ENCODE assay signal across 12 cellular contexts in genomic region chr1:42950146-42950480, GRCh38. TPM values are rescaled to one million over a fixed set of nuclear protein-coding genes. Genes with fewer than 3 reads are reported as not detected.
DNase-seq lines count a peak whose midpoint lies in the region; FAIRE-seq and TF ChIP-seq lines count a peak whose summit lies in the region.
"Had no signal": no experiment of that assay in that cellular context is flagged by ENCODE, and none has a peak within 500 bp of the region (broad histone marks: within the 10 kb centered on the region; RNA-seq: fewer than 3 reads in every experiment).

No MANE protein-coding gene starts in this region.

- intact Hi-C loops in OCI-LY7 (cut with micrococcal nuclease; ENCODE audit: unreplicated experiment), result loop anchor here (5.0 kb wide), 1 partner anchor 702 kb away; the partner anchor contains the start of gene KDM4A
- intact Hi-C loops in mammary epithelial cell (cut with micrococcal nuclease), result no loop called here

- TF ChIP-seq POLR2A in GM12891 (IDR thresholded peaks at IDR 0.05; ENCODE audit: low read depth, low read length), result no peak

- WGBS in mammary epithelial cell (ENCODE audit: low coverage, missing lambda C conversion rate), result 3% methylated on average over 5 of the region's 5 CpGs

- CTCF ChIA-PET in CD8-positive, alpha-beta memory T cell (lab: Charles Lee), result interaction anchor here (1.3 to 2.1 kb wide), 4 partner anchors 8 to 27 kb away, joined by 3 to 5 read pairs (median 4); no protein-coding TSS in a partner anchor
- CTCF ChIA-PET in OCI-LY7 (lab: Charles Lee; ENCODE audit: unreplicated experiment), result no interaction called here
- CTCF ChIA-PET in mammary epithelial cell (lab: Charles Lee; ENCODE audit: low non-redundant PET), result interaction anchor here (0.7 kb wide), 1 partner anchor 51 kb away, joined by 4 read pairs; no protein-coding TSS in a partner anchor

- H3K36me3 ChIP-seq in CD8-positive, alpha-beta memory T cell (ENCODE audit: insufficient read depth, low read length), result no peaks in the 10 kb centered on the region
- H3K36me3 ChIP-seq in OCI-LY7 (ENCODE audit: insufficient read depth, low read length) (peaks cover 83% of the 10 kb centered on the region), mammary epithelial cell (ENCODE audit: insufficient read depth, low read length) (peaks cover 32% of the 10 kb centered on the region)

- POLR2A ChIA-PET in CD8-positive, alpha-beta memory T cell (lab: Charles Lee), result interaction anchor here (1.9 kb wide), 1 partner anchor 18 kb away, joined by 7 read pairs; no protein-coding TSS in a partner anchor
- POLR2A ChIA-PET in OCI-LY7 (lab: Charles Lee), result interaction anchor here (1.1 to 3.8 kb wide), 5 partner anchors 7 to 487 kb away, joined by 3 to 24 read pairs (median 4); partner anchors contain the start of gene CCDC30

- no peak overlapping the region for H2AFZ ChIP-seq in OCI-LY7 (ENCODE audit: low read length)
- no peak overlapping the region for H2AFZ ChIP-seq in mammary epithelial cell (ENCODE audit: low read depth, low read length)

- BruUV-seq in OCI-LY7 (replicated peaks; lab: Mats Ljungman, UMichigan) (no TSS peak), mammary epithelial cell (replicated peaks; lab: Mats Ljungman, UMichigan) (no TSS peak)

- TF ChIP-seq CTCF in OCI-LY7 (conservative IDR thresholded peaks at IDR 0.05; ENCODE audit: low read length) (no peak), mammary epithelial cell (conservative IDR thresholded peaks at IDR 0.05 in 1 of 2, IDR thresholded peaks at IDR 0.05 in 1 of 2; ENCODE audit: extremely low read depth in 1 of 2, insufficient read depth in 1 of 2, low read depth in 1 of 2, low read length in 2 of 2) (no peak), nephron (IDR thresholded peaks at IDR 0.05; ENCODE audit: unreplicated experiment in 3 of 3) (no peak)

- no peak overlapping the region for H3K4me3 ChIP-seq in CD8-positive, alpha-beta memory T cell (ENCODE audit: low read length)
- H3K4me3 ChIP-seq in OCI-LY7 (ENCODE audit: low read depth, low read length, poor library complexity, severe bottlenecking) (peak overlapping the region; percentile 42), mammary epithelial cell (replicated peaks in 1 of 3; ENCODE audit: insufficient read depth in 1 of 3, low read depth in 2 of 3, low read length in 3 of 3) (peak overlapping the region in 1 of 3 experiments; percentile 4)
- H3K4me3 ChIP-seq: heart right ventricle had no signal

- H3K4me2 ChIP-seq in OCI-LY7 (ENCODE audit: low read length), result peak overlapping the region; percentile 92
- peak overlapping the region; percentile 73 for H3K4me2 ChIP-seq in mammary epithelial cell (ENCODE audit: insufficient read depth, low read depth, low read length)
- H3K4me2 ChIP-seq: KMS-11 had no signal

- H3K9me2 ChIP-seq in OCI-LY7 (ENCODE audit: insufficient read depth, low read length), result no peaks in the 10 kb centered on the region

- H3K27me3 Mint-ChIP-seq in CD8-positive, alpha-beta memory T cell, result peaks cover 0 to 1% of the 10 kb centered on the region in 2 donors
- no peaks in the 10 kb centered on the region for H3K27me3 Mint-ChIP-seq in nephron (ENCODE audit: low read depth)

- H3K27ac Mint-ChIP-seq in CD8-positive, alpha-beta memory T cell, result peak overlapping the region in 5 of 8 donors; percentile 48 to 80 (median 63)
- H3K27ac Mint-ChIP-seq in nephron, result peak overlapping the region in 2 of 3 experiments; percentile 58 to 81

- peaks cover 87 to 99% (median 95%) of the 10 kb centered on the region in 3 donors for H3K4me1 Mint-ChIP-seq in CD8-positive, alpha-beta memory T cell
- peaks cover 43% of the 10 kb centered on the region for H3K4me1 Mint-ChIP-seq in nephron

- peak overlapping the region in 6 of 7 donors; percentile 15 to 81 (median 24) for H3K4me3 Mint-ChIP-seq in CD8-positive, alpha-beta memory T cell
- H3K4me3 Mint-ChIP-seq in nephron, result no peak overlapping the region

- no peaks in the 10 kb centered on the region for H3K27me3 ChIP-seq in CD8-positive, alpha-beta memory T cell (ENCODE audit: insufficient read depth, low read length, poor library complexity, severe bottlenecking)
- H3K27me3 ChIP-seq in mammary epithelial cell (ENCODE audit: insufficient read depth, low read length), result no peaks in the 10 kb centered on the region
- H3K27me3 ChIP-seq: heart right ventricle had no signal

- in situ Hi-C loops in mammary epithelial cell (cut with MboI; ENCODE audit: low sequenced_read_pairs in 2 of 2), result no loop called here

- peak overlapping the region; percentile 57 for H3K27ac ChIP-seq in CD8-positive, alpha-beta memory T cell (ENCODE audit: low read depth, low read length)
- peak overlapping the region; percentile 55 for H3K27ac ChIP-seq in OCI-LY7 (ENCODE audit: low read depth, low read length, poor library complexity, severe bottlenecking)
- peak overlapping the region; percentile 63 for H3K27ac ChIP-seq in mammary epithelial cell (ENCODE audit: insufficient read depth, low read depth, low read length)
- H3K27ac ChIP-seq: KMS-11 had no signal

- H3K9me3 Mint-ChIP-seq in CD8-positive, alpha-beta memory T cell, result no peaks in the 10 kb centered on the region
- H3K9me3 Mint-ChIP-seq in nephron, result no peaks in the 10 kb centered on the region

- H4K20me1 ChIP-seq in OCI-LY7 (ENCODE audit: insufficient read depth, low read length) (peaks cover 26% of the 10 kb centered on the region), mammary epithelial cell (ENCODE audit: insufficient read depth, low read length) (no peaks in the 10 kb centered on the region)

- H3K4me1 ChIP-seq in CD8-positive, alpha-beta memory T cell (ENCODE audit: insufficient read depth, low read length), result peaks cover 98% of the 10 kb centered on the region
- H3K4me1 ChIP-seq in OCI-LY7 (ENCODE audit: insufficient read depth, low read length, poor library complexity, severe bottlenecking), result peaks cover 99% of the 10 kb centered on the region
- peaks cover 94% of the 10 kb centered on the region for H3K4me1 ChIP-seq in mammary epithelial cell (ENCODE audit: insufficient read depth, low read length)

- H3K9me3 ChIP-seq in CD8-positive, alpha-beta memory T cell (ENCODE audit: low read length), result no peaks in the 10 kb centered on the region
- H3K9me3 ChIP-seq in OCI-LY7 (ENCODE audit: low read length) (no peaks in the 10 kb centered on the region), mammary epithelial cell (replicated peaks; ENCODE audit: insufficient read depth, low read length) (no peaks in the 10 kb centered on the region)
- H3K9me3 ChIP-seq: heart right ventricle had no signal

- H3K9ac ChIP-seq in mammary epithelial cell (ENCODE audit: insufficient read depth, low read length), result peak overlapping the region; percentile 55
- H3K9ac ChIP-seq: KMS-11 had no signal

- H3K79me2 ChIP-seq in OCI-LY7 (ENCODE audit: insufficient read depth, low read depth, low read length), result peaks cover 100% of the 10 kb centered on the region
- peaks cover 99% of the 10 kb centered on the region for H3K79me2 ChIP-seq in mammary epithelial cell (ENCODE audit: insufficient read depth, low read length)

- no peak for DNase-seq in CD8-positive, alpha-beta memory T cell
- DNase-seq in OCI-LY7 (ENCODE audit: low spot score) (no peak), mammary epithelial cell (peak; percentile 49), SKM-1 treated with dmso at 0.1 percent for 144 hours (lab: John Stamatoyannopoulos, UW; ENCODE audit: unreplicated experiment) (no peak), HuH-7 (ENCODE audit: low spot score) (no peak), GM12891 (ENCODE audit: insufficient read length, low spot score) (no peak), H4 (ENCODE audit: low spot score) (no peak)
- DNase-seq: heart right ventricle, substantia nigra had no signal

- peaks cover 0 to 55% (median 2%) of the 10 kb centered on the region in 3 donors for H3K36me3 Mint-ChIP-seq in CD8-positive, alpha-beta memory T cell
- peaks cover 13% of the 10 kb centered on the region for H3K36me3 Mint-ChIP-seq in nephron (ENCODE audit: low read depth)

- dilution Hi-C loops in mammary epithelial cell (cut with HindIII; ENCODE audit: low sequenced_read_pairs), result no loop called here

- FAIRE-seq in GM12891 (lab: Jason Lieb, UNC), result no peak
- FAIRE-seq: H54 had no signal

TF ChIP-seq in GM12891, 5 proteins besides CTCF, POLR2A, EP300 and RAD21:
- no peak for TF ChIP-seq POU2F2 (IDR thresholded peaks at IDR 0.05; ENCODE audit: low read depth, low read length)
- no peak for TF ChIP-seq SPI1 (IDR thresholded peaks at IDR 0.05; ENCODE audit: low read depth, low read length)
- no peak for TF ChIP-seq PAX5 (IDR thresholded peaks at IDR 0.05; ENCODE audit: insufficient read depth, low read length, severe bottlenecking)
- TF ChIP-seq POLR2AphosphoS5 (IDR thresholded peaks at IDR 0.05; ENCODE audit: low read depth, low read length), result no peak
- TF ChIP-seq TAF1 (IDR thresholded peaks at IDR 0.05; ENCODE audit: low read depth, low read length), result no peak

RNA-seq across cellular contexts. Expression of gene SLC2A1, which starts 8.6 kb away (rescaled TPM):
- total RNA-seq in CD8-positive, alpha-beta memory T cell, result 100 to 1,000 TPM; 103 to 108 TPM
- 42.6 TPM for polyA plus RNA-seq in CD8-positive, alpha-beta memory T cell
- 45.7 and 66.6 TPM in 2 replicates for total RNA-seq in OCI-LY7 (2014; rRNA removed; shearing (Covaris generic))
- total RNA-seq in OCI-LY7 (2022) (78.9 and 93.4 TPM in 2 replicates), mammary epithelial cell (100 to 1,000 TPM; 471 to 738 TPM)
- polyA plus RNA-seq in mammary epithelial cell, result 404 TPM
- 456 TPM for polyA minus RNA-seq in mammary epithelial cell
- 33.9 TPM for polyA plus RNA-seq in GM12891 (2012; ENCODE audit: low read depth, missing spikeins)
- total RNA-seq in H4 (2014; rRNA removed; shearing (Covaris generic)), result 372 and 398 TPM in 2 replicates

Comparison
In these comparisons a context has a peak if more than half of its experiments do, and no peak if none do; other contexts are left out.
1. H3K4me3 Mint-ChIP-seq: peak in CD8-positive, alpha-beta memory T cell (6 of 7); none in nephron (0 of 3).
2. Peak in every context shown above with its lines, with median percentiles within 50 percentile points of each other: H3K27ac ChIP-seq.